Comparison of ENCODE assay signal across 11 cellular contexts in genomic region chr7:155862516-155863257, GRCh38. TPM values are rescaled to one million over a fixed set of nuclear protein-coding genes. Genes with fewer than 3 reads are reported as not detected.
DNase-seq lines count a peak whose midpoint lies in the region; ATAC-seq, FAIRE-seq and TF ChIP-seq lines count a peak whose summit lies in the region.
"Had no signal": no experiment of that assay in that cellular context is flagged by ENCODE, and none has a peak within 500 bp of the region (broad histone marks: within the 10 kb centered on the region; RNA-seq: fewer than 3 reads in every experiment).

No MANE protein-coding gene starts in this region.

- H3K9me2 ChIP-seq in OCI-LY1 (ENCODE audit: low read depth, low read length), result no peaks in the 10 kb centered on the region

- FAIRE-seq in H1 (lab: Jason Lieb, UNC), result no peak

- H3K79me1 ChIP-seq in H1 (ENCODE audit: low read depth, low read length) (no peaks in the 10 kb centered on the region), mesenchymal stem cell (replicated peaks; ENCODE audit: low read length, poor library complexity, severe bottlenecking) (no peaks in the 10 kb centered on the region)

- CTCF ChIA-PET in H1 (lab: Charles Lee; ENCODE audit: partially characterized antibody), result interaction anchor here (0.9 to 1.9 kb wide), 3 partner anchors 11 to 45 kb away, joined by 3 to 7 read pairs (median 3); no protein-coding TSS in a partner anchor

- H3F3A ChIP-seq in OCI-LY1 (ENCODE audit: insufficient read depth, low read length), result no peaks in the 10 kb centered on the region

- intact Hi-C loops in spleen (cut with DNase I; ENCODE audit: low total_unique reads), result no loop called here

- H3K4me2 ChIP-seq in OCI-LY1 (ENCODE audit: low read length) (no peak overlapping the region), H1 (ENCODE audit: insufficient read depth in 1 of 2, low read depth in 2 of 2, low read length in 2 of 2) (no peak overlapping the region), mesenchymal stem cell (ENCODE audit: low read length, poor library complexity, severe bottlenecking) (no peak overlapping the region)

- H2BK5ac ChIP-seq in H1 (ENCODE audit: low read depth, low read length) (no peak overlapping the region), mesenchymal stem cell (ENCODE audit: low read depth, low read length, poor library complexity, severe bottlenecking) (no peak overlapping the region)

- ATAC-seq in GM21529 (IDR thresholded peaks at IDR 0.05; ENCODE audit: unreplicated experiment), result no peak
- ATAC-seq: activated naive CD4-positive, alpha-beta T cell treated with anti-CD3 and anti-CD28 coated beads, Interleukin-2, amount 50 U/mL, for 72 hours; foreskin keratinocyte had no signal

- peak; percentile 45 to 57 for TF ChIP-seq RAD21 in H1 (IDR thresholded peaks at IDR 0.05 in 1 of 2, conservative IDR thresholded peaks at IDR 0.05 in 1 of 2; ENCODE audit: low read depth in 2 of 2, low read length in 2 of 2)

- H3K4me3 ChIP-seq in OCI-LY1 (ENCODE audit: low read depth, low read length, poor library complexity, severe bottlenecking) (no peak overlapping the region), H1 (ENCODE audit: extremely low read depth in 1 of 4, insufficient read depth in 2 of 4, low read depth in 3 of 4, low read length in 4 of 4) (no peak overlapping the region), spleen (no peak overlapping the region), mesenchymal stem cell (ENCODE audit: insufficient read depth in 1 of 2, low read depth in 1 of 2, low read length in 2 of 2) (no peak overlapping the region)
- H3K4me3 ChIP-seq: GM23248 had no signal

- H3K4me1 ChIP-seq in OCI-LY1 (ENCODE audit: insufficient read depth, low read length, severe bottlenecking), result no peaks in the 10 kb centered on the region
- peaks cover 0 to 4% (median 0%) of the 10 kb centered on the region in 4 experiments; a peak in 1 of 7 replicates for H3K4me1 ChIP-seq in H1 (replicated peaks in 1 of 4; ENCODE audit: control insufficient read depth in 3 of 4, insufficient read depth in 4 of 4, low read length in 3 of 4)
- peaks cover 0 to 15% (median 8%) of the 10 kb centered on the region in 6 donors for H3K4me1 ChIP-seq in spleen
- peaks cover 13% of the 10 kb centered on the region for H3K4me1 ChIP-seq in mesenchymal stem cell (ENCODE audit: control insufficient read depth, insufficient read depth, low read depth, low read length)
- H3K4me1 ChIP-seq: foreskin keratinocyte had no signal

- H3K9ac ChIP-seq in OCI-LY1 (ENCODE audit: low read length), result no peak overlapping the region
- no peak overlapping the region for H3K9ac ChIP-seq in H1 (replicated peaks in 1 of 4; ENCODE audit: extremely low read depth in 1 of 4, low read depth in 3 of 4, low read length in 3 of 4)
- no peak overlapping the region for H3K9ac ChIP-seq in mesenchymal stem cell (ENCODE audit: low read length)
- H3K9ac ChIP-seq: GM23248 had no signal

- TF ChIP-seq CTCF in GM13977 (IDR thresholded peaks at IDR 0.05; ENCODE audit: extremely low read depth, insufficient read depth, missing control alignments) (peak; percentile 20), OCI-LY1 (IDR thresholded peaks at IDR 0.05; ENCODE audit: low read length) (peak; percentile 39), H1 (IDR thresholded peaks at IDR 0.05; ENCODE audit: control extremely low read depth in 1 of 3, insufficient read depth in 1 of 3, low read depth in 1 of 3, low read length in 3 of 3) (peak; percentile 41 to 68 (median 64)), spleen (IDR thresholded peaks at IDR 0.05 in 8 of 11, conservative IDR thresholded peaks at IDR 0.05 in 3 of 11) (no peak)

- H4K8ac ChIP-seq in H1 (ENCODE audit: extremely low read depth, insufficient read depth, low read length) (no peak overlapping the region), mesenchymal stem cell (ENCODE audit: low read length) (no peak overlapping the region)

- H3K18ac ChIP-seq in H1 (ENCODE audit: extremely low read depth, low read length) (no peak overlapping the region), mesenchymal stem cell (ENCODE audit: low read depth in 1 of 2, low read length in 2 of 2) (no peak overlapping the region)

- no peak overlapping the region for H3K23ac ChIP-seq in H1 (ENCODE audit: insufficient read length)
- H3K23ac ChIP-seq in mesenchymal stem cell (ENCODE audit: low read length in 2 of 2), result no peak overlapping the region

- no peak overlapping the region for H4K5ac ChIP-seq in H1 (ENCODE audit: insufficient read length, low read depth, low read length)

- POLR2A ChIA-PET in H1 (lab: Charles Lee; ENCODE audit: partially characterized antibody), result no interaction called here

- no peaks in the 10 kb centered on the region for H3K36me3 ChIP-seq in OCI-LY1 (ENCODE audit: insufficient read depth, low read length)
- H3K36me3 ChIP-seq in H1 (ENCODE audit: control insufficient read depth in 2 of 4, insufficient read depth in 4 of 4, low read length in 3 of 4), result no peaks in the 10 kb centered on the region; a peak in 1 of 8 replicates
- no peaks in the 10 kb centered on the region for H3K36me3 ChIP-seq in spleen
- no peaks in the 10 kb centered on the region for H3K36me3 ChIP-seq in mesenchymal stem cell (ENCODE audit: control insufficient read depth in 1 of 2, insufficient read depth in 2 of 2, low read depth in 1 of 2, low read length in 2 of 2)

- 80% methylated on average over 17 of the region's 17 CpGs; no CpG with 5 or more reads in 1 of the 2 experiments for WGBS in H1 (ENCODE audit: extremely low coverage in 1 of 2, insufficient coverage in 1 of 2, insufficient read length in 1 of 2, insufficient replicate concordance in 2 of 2, low coverage in 1 of 2, low lambda C conversion rate in 2 of 2, missing lambda C conversion rate in 1 of 2), 2 experiments
- 72 to 84% (median 79%) methylated on average over 16 to 17 of the region's 17 CpGs for WGBS in spleen, 5 donors
- WGBS in mesenchymal stem cell, result 67% methylated on average over 17 of the region's 17 CpGs

- H2AK5ac ChIP-seq in H1 (ENCODE audit: low read depth, low read length) (no peak overlapping the region), mesenchymal stem cell (ENCODE audit: low read length, severe bottlenecking) (no peak overlapping the region)

- H2BK20ac ChIP-seq in H1 (ENCODE audit: low read length), result no peak overlapping the region

- H2BK12ac ChIP-seq in H1 (ENCODE audit: low read depth, low read length) (no peak overlapping the region), mesenchymal stem cell (ENCODE audit: low read length in 2 of 2) (no peak overlapping the region)

- 0 out of 2 replicates have a peak, but pooled peaks cover 2% of the 10 kb centered on the region for H3K23me2 ChIP-seq in H1 (ENCODE audit: low read depth, low read length)

- peaks cover 7% of the 10 kb centered on the region; the same call in 1 of the 2 replicates for H3K27me3 ChIP-seq in OCI-LY1 (ENCODE audit: insufficient read depth, low read length)
- no peaks in the 10 kb centered on the region for H3K27me3 ChIP-seq in H1 (replicated peaks in 1 of 4; ENCODE audit: control insufficient read depth in 3 of 4, extremely low read depth in 1 of 4, insufficient read depth in 3 of 4, low read length in 3 of 4)
- H3K27me3 ChIP-seq in spleen (replicated peaks in 1 of 7), result peaks cover 0 to 32% (median 4%) of the 10 kb centered on the region in 7 donors
- peaks cover 7 to 20% of the 10 kb centered on the region in 2 experiments for H3K27me3 ChIP-seq in mesenchymal stem cell (ENCODE audit: control insufficient read depth in 1 of 2, insufficient read depth in 1 of 2, low read length in 2 of 2)
- H3K27me3 ChIP-seq: foreskin keratinocyte had no signal

- H2BK15ac ChIP-seq in H1 (ENCODE audit: low read length) (no peak overlapping the region), mesenchymal stem cell (ENCODE audit: low read depth, poor library complexity, severe bottlenecking) (no peak overlapping the region)

- no peak overlapping the region for H2BK120ac ChIP-seq in H1 (replicated peaks; ENCODE audit: low read depth, low read length)
- no peak overlapping the region for H2BK120ac ChIP-seq in mesenchymal stem cell (ENCODE audit: low read depth, low read length)

- TF ChIP-seq POLR2A in H1 (IDR thresholded peaks at IDR 0.05; ENCODE audit: control extremely low read depth in 1 of 2, low read depth in 2 of 2, low read length in 2 of 2), result no peak
- TF ChIP-seq POLR2A in spleen (IDR thresholded peaks at IDR 0.05), result no peak

- H4K20me1 ChIP-seq in OCI-LY1 (ENCODE audit: insufficient read depth, low read length) (no peaks in the 10 kb centered on the region), H1 (replicated peaks in 1 of 2; ENCODE audit: control insufficient read depth in 1 of 2, insufficient read depth in 2 of 2, low read length in 2 of 2) (peaks cover 0 to 3% of the 10 kb centered on the region in 2 experiments)

- no peaks in the 10 kb centered on the region for H3K79me2 ChIP-seq in OCI-LY1 (ENCODE audit: insufficient read depth, low read length)
- no peaks in the 10 kb centered on the region for H3K79me2 ChIP-seq in H1 (ENCODE audit: control insufficient read depth in 1 of 2, insufficient read depth in 2 of 2, low read length in 2 of 2)

- no peak for TF ChIP-seq EP300 in H1 (IDR thresholded peaks at IDR 0.05; ENCODE audit: borderline replicate concordance in 1 of 2, low read depth in 2 of 2, low read length in 2 of 2)

- no peak overlapping the region for H3K14ac ChIP-seq in H1 (ENCODE audit: insufficient read length)
- no peak overlapping the region for H3K14ac ChIP-seq in mesenchymal stem cell (ENCODE audit: low read length in 2 of 2)

- no peak overlapping the region for H3K4ac ChIP-seq in H1 (replicated peaks; ENCODE audit: insufficient read length, low read depth, low read length)
- no peak overlapping the region for H3K4ac ChIP-seq in mesenchymal stem cell (ENCODE audit: low read depth in 1 of 2, low read length in 2 of 2)

- no peak overlapping the region for H4K91ac ChIP-seq in H1 (replicated peaks; ENCODE audit: insufficient read length, low read length)
- H4K91ac ChIP-seq in mesenchymal stem cell (ENCODE audit: low read length), result no peak overlapping the region

- in situ Hi-C loops in GM13977 (cut with MboI; ENCODE audit: low pct_unique_long_range_greater_than_20kb, low sequenced_read_pairs, unreplicated experiment), result no loop called here

- DNase-seq in GM13977 (ENCODE audit: low spot score), result no peak
- peak in 1 of 2 experiments; percentile 48 for DNase-seq in H1 (ENCODE audit: low read depth in 1 of 2, low spot score in 2 of 2)
- DNase-seq in spleen, result peak; percentile 68
- DNase-seq in mesenchymal stem cell, result no peak
- no peak for DNase-seq in A172 (ENCODE audit: low spot score)
- DNase-seq: GM23248, NCI-H2029 had no signal

- no peak overlapping the region for H3K56ac ChIP-seq in H1 (replicated peaks; ENCODE audit: insufficient read length, low read depth, low read length)

- H3K27ac ChIP-seq in OCI-LY1 (ENCODE audit: low read depth, low read length, poor library complexity, severe bottlenecking) (no peak overlapping the region), H1 (ENCODE audit: low read depth, low read length) (no peak overlapping the region), spleen (no peak overlapping the region), mesenchymal stem cell (ENCODE audit: low read length, poor library complexity, severe bottlenecking) (no peak overlapping the region)
- H3K27ac ChIP-seq: foreskin keratinocyte, GM23248 had no signal

- H3K9me3 ChIP-seq in OCI-LY1 (ENCODE audit: low read length) (no peaks in the 10 kb centered on the region), H1 (ENCODE audit: insufficient read depth in 2 of 2, low read depth in 1 of 2, low read length in 1 of 2) (no peaks in the 10 kb centered on the region), spleen (no peaks in the 10 kb centered on the region), mesenchymal stem cell (ENCODE audit: control insufficient read depth, low read length) (no peaks in the 10 kb centered on the region)

- H2AFZ ChIP-seq in OCI-LY1 (ENCODE audit: low read length), result no peak overlapping the region
- H2AFZ ChIP-seq in H1 (ENCODE audit: low read length), result no peak overlapping the region
- H2AFZ ChIP-seq in mesenchymal stem cell (ENCODE audit: low read depth, low read length), result no peak overlapping the region
- H2AFZ ChIP-seq: GM23248 had no signal

RNA-seq across cellular contexts. Expression of gene SHH, which starts 50.4 kb away (rescaled TPM):
- not detected in 2 replicates for total RNA-seq in H1 (2021; fragmentation: NEBNext Ultra II Directional; extraction: Animal tissue kit (Norgen Biotek cat#: 25700))
- not detected in 2 replicates for polyA plus RNA-seq in H1 (2011; rRNA removed)
- 0.01 TPM for polyA plus RNA-seq in H1 (2011; cell fraction: cytosol; rRNA removed)
- not detected for polyA plus RNA-seq in H1 (2011; cell fraction: nucleus; rRNA removed)
- not detected in 4 replicates for polyA plus RNA-seq in H1 (2012, experiment 1 of 2)
- not detected for polyA plus RNA-seq in H1 (2012, experiment 2 of 2)
- polyA plus RNA-seq in H1 (2013, experiment 1 of 2), result under 0.01 TPM
- 0.04 TPM for polyA plus RNA-seq in H1 (2013, experiment 2 of 2)
- 0.03 TPM in 1 of 2 replicates, not detected in the other for polyA minus RNA-seq in H1 (2011; rRNA and poly(A)+ RNA removed)
- polyA minus RNA-seq in H1 (2011; cell fraction: cytosol; rRNA and poly(A)+ RNA removed), result not detected
- not detected for polyA minus RNA-seq in H1 (2011; cell fraction: nucleus; rRNA and poly(A)+ RNA removed)
- not detected for total RNA-seq in spleen
- not detected for polyA plus RNA-seq in spleen
- 0.01 TPM for polyA plus RNA-seq in mesenchymal stem cell (2013, experiment 1 of 2)
- polyA plus RNA-seq in mesenchymal stem cell (2013, experiment 2 of 2), result not detected
- 0.03 and 0.12 TPM in 2 replicates for total RNA-seq in A172 (2014; rRNA removed; shearing (Covaris generic))
- total RNA-seq: activated naive CD4-positive, alpha-beta T cell treated with anti-CD3 and anti-CD28 coated beads, Interleukin-2, amount 50 U/mL, for 72 hours; GM23248 had no signal
- polyA plus RNA-seq: GM23248 had no signal

Comparison
In these comparisons a context has a peak if more than half of its experiments do, and no peak if none do; other contexts are left out.
1. CTCF ChIP-seq: peak in GM13977 (single experiment), OCI-LY1 (single experiment) and H1 (3 of 3); none in spleen (0 of 11).